Comparison of ENCODE assay signal across 15 cellular contexts in the genomic region with DNA sequence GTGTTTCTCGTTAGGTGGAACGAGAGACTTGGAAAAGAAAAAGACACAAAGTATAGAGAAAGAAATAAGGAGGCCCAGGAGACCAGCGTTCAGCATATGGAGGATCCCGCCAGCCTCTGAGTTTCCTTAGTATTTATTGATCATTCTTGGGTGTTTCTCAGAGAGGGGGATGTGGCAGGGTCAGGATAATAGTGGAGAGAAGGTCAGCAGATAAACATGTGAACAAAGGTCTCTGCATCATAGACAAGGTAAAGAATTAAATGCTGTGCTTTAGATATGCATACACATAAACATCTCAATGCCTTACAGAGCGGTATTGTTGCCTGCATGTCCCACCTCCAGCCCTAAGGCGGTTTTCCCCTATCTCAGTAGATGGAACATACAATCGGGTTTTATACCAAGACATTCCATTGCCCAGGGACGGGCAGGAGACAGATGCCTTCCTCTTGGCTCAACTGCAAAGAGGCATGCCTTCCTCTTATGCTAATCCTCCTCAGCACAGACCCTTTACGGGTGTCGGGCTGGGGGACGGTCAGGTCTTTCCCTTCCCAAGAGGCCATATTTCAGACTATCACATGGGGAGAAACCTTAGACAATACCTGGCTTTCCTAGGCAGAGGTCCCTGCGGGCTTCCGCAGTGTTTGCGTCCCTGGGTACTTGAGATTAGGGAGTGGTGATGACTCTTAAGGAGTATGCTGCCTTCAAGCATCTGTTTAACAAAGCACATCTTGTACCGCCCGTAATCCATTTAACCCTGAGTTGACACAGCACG. TPM values are rescaled to one million over a fixed set of nuclear protein-coding genes. Genes with fewer than 3 reads are reported as not detected.
DNase-seq lines count a peak whose midpoint lies in the region; ATAC-seq and TF ChIP-seq lines count a peak whose summit lies in the region.
"Not testable (repeated sequence)": the region's sequence is repeated elsewhere in the genome, so short reads cannot be mapped to it uniquely, and the experiment has no call there.
"Had no signal": no experiment of that assay in that cellular context is flagged by ENCODE, and none has a peak within 500 bp of the region (broad histone marks: within the 10 kb centered on the region; RNA-seq: fewer than 3 reads in every experiment).

No MANE protein-coding gene starts in this region.

- H3K27me3 Mint-ChIP-seq in CD4-positive, alpha-beta T cell; nephron progenitor cell (ENCODE audit: low read depth, poor library complexity): not testable (repeated sequence)

- H3K4me1 ChIP-seq in HUES48 (ENCODE audit: control insufficient read depth, insufficient read depth, low read length) = peaks cover 39% of the 10 kb centered on the region
- H3K4me1 ChIP-seq in lower lobe of right lung = peaks cover 47% of the 10 kb centered on the region
- H3K4me1 ChIP-seq in testis = peaks cover 18% of the 10 kb centered on the region

- peak overlapping the region; percentile 62 for H3K4me3 Mint-ChIP-seq in CD4-positive, alpha-beta T cell
- peak overlapping the region; percentile 24 for H3K4me3 Mint-ChIP-seq in nephron progenitor cell

- peak overlapping the region; percentile 93 for H3K27ac Mint-ChIP-seq in CD4-positive, alpha-beta T cell
- not testable (repeated sequence) for H3K27ac Mint-ChIP-seq in nephron progenitor cell

- 36 to 38% methylated on average over 17 of the region's 17 CpGs for WGBS in testis, 2 donors

- TF ChIP-seq CTCF in CD4-positive, alpha-beta T cell (IDR thresholded peaks at IDR 0.05); VCaP (conservative IDR thresholded peaks at IDR 0.05); lower lobe of right lung (IDR thresholded peaks at IDR 0.05); nephron progenitor cell (IDR thresholded peaks at IDR 0.05); testis (IDR thresholded peaks at IDR 0.05): not testable (repeated sequence)

- H3K9me3 Mint-ChIP-seq in CD4-positive, alpha-beta T cell; nephron progenitor cell: not testable (repeated sequence)

- intact Hi-C loops in CD4-positive, alpha-beta T cell (cut with DNase I, micrococcal nuclease) = loop anchor here in 1 of 2 experiments (5.0 to 10.0 kb wide), 4 partner anchors 352 to 1008 kb away; a partner anchor contains a TSS
- intact Hi-C loops in lower lobe of right lung (cut with DNase I); testis (cut with DNase I; ENCODE audit: low total_unique reads): not testable (repeated sequence)

- H3K36me3 ChIP-seq in HUES48 (ENCODE audit: control insufficient read depth, insufficient read depth, low read length) (peaks cover 32% of the 10 kb centered on the region), lower lobe of right lung (peaks cover 36% of the 10 kb centered on the region)
- not testable (repeated sequence) for H3K36me3 ChIP-seq in testis (ENCODE audit: low read depth, missing control alignments)

- H3K27me3 ChIP-seq in CD4-positive, alpha-beta T cell (ENCODE audit: control insufficient read depth, insufficient read depth, low read length); HUES48 (ENCODE audit: control insufficient read depth, insufficient read depth, low read length); lower lobe of right lung (ENCODE audit: low read depth); testis: not testable (repeated sequence)

- DNase-seq in CD4-positive, alpha-beta T cell; nephron progenitor cell: not testable (repeated sequence)
- DNase-seq in amniotic epithelial cell (ENCODE audit: low read depth) (peak; percentile 55), glomerular visceral epithelial cell (ENCODE audit: extremely low spot score) (peak; percentile 21), lower lobe of right lung (peak; percentile 59), testis (peak; percentile 23)

- H3K27ac ChIP-seq in CD4-positive, alpha-beta T cell (ENCODE audit: low read depth, low read length) = not testable (repeated sequence)
- H3K27ac ChIP-seq in HUES48 (ENCODE audit: low read depth, low read length) (peak overlapping the region; percentile 99), VCaP (peak overlapping the region; percentile 18; the same call in 1 of the 2 replicates), lower lobe of right lung (peak overlapping the region; percentile 93), testis (peak overlapping the region in 1 of 2 donors; percentile 11)

- H3K36me3 Mint-ChIP-seq in CD4-positive, alpha-beta T cell (ENCODE audit: low read depth) = peaks cover 67% of the 10 kb centered on the region
- H3K36me3 Mint-ChIP-seq in nephron progenitor cell (ENCODE audit: low read depth) = peaks cover 16% of the 10 kb centered on the region

- H3K4me3 ChIP-seq in HUES48 (ENCODE audit: low read depth, low read length) = peak overlapping the region; percentile 91
- H3K4me3 ChIP-seq in lower lobe of right lung, testis: not testable (repeated sequence)

- not testable (repeated sequence) for TF ChIP-seq POLR2A in testis (IDR thresholded peaks at IDR 0.05)

- peaks cover 59% of the 10 kb centered on the region for H3K4me1 Mint-ChIP-seq in CD4-positive, alpha-beta T cell (ENCODE audit: low read depth)
- peaks cover 40% of the 10 kb centered on the region for H3K4me1 Mint-ChIP-seq in nephron progenitor cell

- CTCF ChIA-PET in CD4-positive, alpha-beta T cell (lab: Charles Lee) = not testable (repeated sequence)

- not testable (repeated sequence) for H3K9me3 ChIP-seq in CD4-positive, alpha-beta T cell (ENCODE audit: control insufficient read depth, low read length); HUES48 (ENCODE audit: control insufficient read depth, insufficient read depth, low read length); lower lobe of right lung; testis

- POLR2A ChIA-PET in CD4-positive, alpha-beta T cell (lab: Charles Lee) = not testable (repeated sequence)

- H3K9ac ChIP-seq in HUES48 (ENCODE audit: low read depth, low read length) = peak overlapping the region; percentile 83

- ATAC-seq in CD4-positive, alpha-beta T cell (ENCODE audit: poor library complexity); lower lobe of right lung: not testable (repeated sequence)

RNA-seq across cellular contexts. Expression of a gene that starts 3.6 kb away (rescaled TPM):
- total RNA-seq in CD4-positive, alpha-beta T cell = 10 to 100 TPM; 36.9 to 37.6 TPM
- total RNA-seq in lower lobe of right lung (90.2 TPM), testis (10 to 100 TPM; 49.2 to 63.4 TPM)
- 41.7 TPM for polyA plus RNA-seq in testis (ENCODE audit: insufficient read depth, low read depth, low replicate concordance)

RNA-seq across cellular contexts. Expression of a gene that starts 6.3 kb away (rescaled TPM):
- total RNA-seq in CD4-positive, alpha-beta T cell = 10 to 100 TPM; 27.4 to 28.2 TPM
- 35.7 TPM for total RNA-seq in lower lobe of right lung
- 10 to 100 TPM; 47.6 to 67.2 TPM for total RNA-seq in testis
- polyA plus RNA-seq in testis (ENCODE audit: insufficient read depth, low read depth, low replicate concordance) = 43.5 TPM

RNA-seq across cellular contexts. Expression of a gene that starts 57.7 kb away (rescaled TPM):
- not detected for total RNA-seq in CD4-positive, alpha-beta T cell
- total RNA-seq in lower lobe of right lung (7.1 TPM), testis (1 to 10 TPM; 1.5 to 4.5 TPM)
- 1.0 TPM for polyA plus RNA-seq in testis (ENCODE audit: insufficient read depth, low read depth, low replicate concordance)
- total RNA-seq: activated CD8-positive, alpha-beta memory T cell treated with anti-CD3 and anti-CD28 coated beads, Interleukin-2, amount 10 ng/mL, durations not matched to agents 7 days and 5 days; cardiac septum; esophagus muscularis mucosa; glomerular endothelial cell; osteoblast; right lobe of liver had no signal
- polyA plus RNA-seq: SK-N-SH had no signal
